ENCODE assay signal across 7 cellular contexts in genomic region chr4:87072545-87072944, GRCh38.
DNase-seq lines count a peak whose midpoint lies in the region; ATAC-seq and TF ChIP-seq lines count a peak whose summit lies in the region.
"Not testable (repeated sequence)": the region's sequence is repeated elsewhere in the genome, so short reads cannot be mapped to it uniquely, and the experiment has no call there.

No MANE protein-coding gene starts in this region.

- 89% methylated on average over 10 of the region's 10 CpGs for WGBS in esophagus muscularis mucosa

- H3K9me3 Mint-ChIP-seq in activated T-helper 2 cell treated with anti-CD3 and anti-CD28 coated beads, Interferon-gamma antibody, Interleukin-2, Interleukin-4, amounts not matched to agents 10 μg/mL and 5 μg/mL and 100 μg/mL, durations not matched to agents 14 hours and 24 hours and 36 hours; natural killer cell treated with Interleukin-12 subunit alpha and Interleukin-12 subunit beta and Interleukin-15 and Interleukin-18, amount 100 ng/mL, for 72 hours; stimulated activated memory B cell treated with anti-CD40 and anti-IgM and Interleukin-4, amounts not matched to agents 10 μg/mL and 1 μg/mL and 100 μg/mL, for 72 hours: not testable (repeated sequence)

- peaks cover 12% of the 10 kb centered on the region for H3K36me3 Mint-ChIP-seq in activated T-helper 2 cell treated with anti-CD3 and anti-CD28 coated beads, Interferon-gamma antibody, Interleukin-2, Interleukin-4, amounts not matched to agents 10 μg/mL and 5 μg/mL and 100 μg/mL, durations not matched to agents 14 hours and 24 hours and 36 hours (ENCODE audit: low read depth)
- H3K36me3 Mint-ChIP-seq in natural killer cell treated with Interleukin-12 subunit alpha and Interleukin-12 subunit beta and Interleukin-15 and Interleukin-18, amount 100 ng/mL, for 72 hours; stimulated activated memory B cell treated with anti-CD40 and anti-IgM and Interleukin-4, amounts not matched to agents 10 μg/mL and 1 μg/mL and 100 μg/mL, for 72 hours: not testable (repeated sequence)

- TF ChIP-seq CTCF in esophagus muscularis mucosa (IDR thresholded peaks at IDR 0.05), result not testable (repeated sequence)

- not testable (repeated sequence) for H3K27me3 Mint-ChIP-seq in activated T-helper 2 cell treated with anti-CD3 and anti-CD28 coated beads, Interferon-gamma antibody, Interleukin-2, Interleukin-4, amounts not matched to agents 10 μg/mL and 5 μg/mL and 100 μg/mL, durations not matched to agents 14 hours and 24 hours and 36 hours (ENCODE audit: low read depth); natural killer cell treated with Interleukin-12 subunit alpha and Interleukin-12 subunit beta and Interleukin-15 and Interleukin-18, amount 100 ng/mL, for 72 hours; stimulated activated memory B cell treated with anti-CD40 and anti-IgM and Interleukin-4, amounts not matched to agents 10 μg/mL and 1 μg/mL and 100 μg/mL, for 72 hours

- not testable (repeated sequence) for H3K27ac Mint-ChIP-seq in activated T-helper 2 cell treated with anti-CD3 and anti-CD28 coated beads, Interferon-gamma antibody, Interleukin-2, Interleukin-4, amounts not matched to agents 10 μg/mL and 5 μg/mL and 100 μg/mL, durations not matched to agents 14 hours and 24 hours and 36 hours
- H3K27ac Mint-ChIP-seq in natural killer cell treated with Interleukin-12 subunit alpha and Interleukin-12 subunit beta and Interleukin-15 and Interleukin-18, amount 100 ng/mL, for 72 hours, result peak overlapping the region; percentile 90 to 96
- peak overlapping the region; percentile 89 for H3K27ac Mint-ChIP-seq in stimulated activated memory B cell treated with anti-CD40 and anti-IgM and Interleukin-4, amounts not matched to agents 10 μg/mL and 1 μg/mL and 100 μg/mL, for 72 hours

- peak; percentile 33 for DNase-seq in Caki2 (ENCODE audit: low read depth)
- DNase-seq in NCI-H2029 (lab: John Stamatoyannopoulos, UW), result peak; percentile 8
- DNase-seq in SK-N-MC (ENCODE audit: low read depth, low spot score); activated T-helper 2 cell treated with anti-CD3 and anti-CD28 coated beads, Interferon-gamma antibody, Interleukin-2, Interleukin-4, amounts not matched to agents 10 μg/mL and 5 μg/mL and 100 μg/mL, durations not matched to agents 14 hours and 24 hours and 36 hours (ENCODE audit: low spot score); esophagus muscularis mucosa (ENCODE audit: extremely low spot score); natural killer cell treated with Interleukin-12 subunit alpha and Interleukin-12 subunit beta and Interleukin-15 and Interleukin-18, amount 100 ng/mL, for 72 hours (ENCODE audit: low spot score): not testable (repeated sequence)

- intact Hi-C loops in activated T-helper 2 cell treated with anti-CD3 and anti-CD28 coated beads, Interferon-gamma antibody, Interleukin-2, Interleukin-4, amounts not matched to agents 10 μg/mL and 5 μg/mL and 100 μg/mL, durations not matched to agents 14 hours and 24 hours and 36 hours (cut with micrococcal nuclease), result loop anchor here (2.0 kb wide), 1 partner anchor 138 kb away; the partner anchor contains the start of gene AFF1
- intact Hi-C loops in esophagus muscularis mucosa (cut with DNase I), result not testable (repeated sequence)

- peaks cover 64 to 95% (median 87%) of the 10 kb centered on the region in 4 donors for H3K4me1 ChIP-seq in esophagus muscularis mucosa

- H3K27ac ChIP-seq in SK-N-MC (peak overlapping the region; percentile 28; the same call in 1 of the 2 replicates), esophagus muscularis mucosa (replicated peaks in 1 of 4) (peak overlapping the region; percentile 55 to 73 (median 64))

- H3K4me3 ChIP-seq in SK-N-MC, esophagus muscularis mucosa: not testable (repeated sequence)

- H3K4me3 Mint-ChIP-seq in activated T-helper 2 cell treated with anti-CD3 and anti-CD28 coated beads, Interferon-gamma antibody, Interleukin-2, Interleukin-4, amounts not matched to agents 10 μg/mL and 5 μg/mL and 100 μg/mL, durations not matched to agents 14 hours and 24 hours and 36 hours (ENCODE audit: low read depth), result peak overlapping the region; percentile 27
- not testable (repeated sequence) for H3K4me3 Mint-ChIP-seq in natural killer cell treated with Interleukin-12 subunit alpha and Interleukin-12 subunit beta and Interleukin-15 and Interleukin-18, amount 100 ng/mL, for 72 hours; stimulated activated memory B cell treated with anti-CD40 and anti-IgM and Interleukin-4, amounts not matched to agents 10 μg/mL and 1 μg/mL and 100 μg/mL, for 72 hours

- H3K9me3 ChIP-seq in SK-N-MC (ENCODE audit: low read depth, low read length); esophagus muscularis mucosa: not testable (repeated sequence)

- H3K4me1 Mint-ChIP-seq in activated T-helper 2 cell treated with anti-CD3 and anti-CD28 coated beads, Interferon-gamma antibody, Interleukin-2, Interleukin-4, amounts not matched to agents 10 μg/mL and 5 μg/mL and 100 μg/mL, durations not matched to agents 14 hours and 24 hours and 36 hours (ENCODE audit: low read depth), result peaks cover 45% of the 10 kb centered on the region
- H3K4me1 Mint-ChIP-seq in natural killer cell treated with Interleukin-12 subunit alpha and Interleukin-12 subunit beta and Interleukin-15 and Interleukin-18, amount 100 ng/mL, for 72 hours (ENCODE audit: low read depth in 2 of 2), result peaks cover 36% of the 10 kb centered on the region in 2 donors
- peaks cover 44% of the 10 kb centered on the region for H3K4me1 Mint-ChIP-seq in stimulated activated memory B cell treated with anti-CD40 and anti-IgM and Interleukin-4, amounts not matched to agents 10 μg/mL and 1 μg/mL and 100 μg/mL, for 72 hours

- H3K27me3 ChIP-seq in esophagus muscularis mucosa, result not testable (repeated sequence)

- not testable (repeated sequence) for TF ChIP-seq POLR2A in esophagus muscularis mucosa (IDR thresholded peaks at IDR 0.05; ENCODE audit: low read depth)

- in situ Hi-C loops in Caki2 (cut with HindIII; ENCODE audit: low pct_unique_long_range_greater_than_20kb, low sequenced_read_pairs), result not testable (repeated sequence)

- not testable (repeated sequence) for TF ChIP-seq EP300 in esophagus muscularis mucosa (IDR thresholded peaks at IDR 0.05)

- H3K36me3 ChIP-seq in SK-N-MC (ENCODE audit: insufficient read depth, low read length); esophagus muscularis mucosa: not testable (repeated sequence)

- not testable (repeated sequence) for H3K9ac ChIP-seq in SK-N-MC (ENCODE audit: insufficient read length)

- ATAC-seq in natural killer cell treated with Interleukin-12 subunit alpha and Interleukin-12 subunit beta and Interleukin-15 and Interleukin-18, amount 100 ng/mL, for 72 hours; stimulated activated memory B cell treated with anti-CD40 and anti-IgM and Interleukin-4, amounts not matched to agents 10 μg/mL and 1 μg/mL and 100 μg/mL, for 72 hours: not testable (repeated sequence)
